Comparison of ENCODE assay signal across 7 cellular contexts in genomic region chr6:4647414-4648365, GRCh38.
DNase-seq lines count a peak whose midpoint lies in the region; ATAC-seq lines count a peak whose summit lies in the region.

No MANE protein-coding gene starts in this region.

- H3K4me1 Mint-ChIP-seq in activated T-helper 17 cell treated with anti-CD3 and anti-CD28 coated beads, Interleukin-2, amount 50 U/mL, for 72 hours, result no peaks in the 10 kb centered on the region
- H3K4me1 Mint-ChIP-seq in natural killer cell treated with Interleukin-12 subunit alpha and Interleukin-12 subunit beta and Interleukin-15 and Interleukin-18, amount 100 ng/mL, for 72 hours (ENCODE audit: low read depth in 2 of 2), result peaks cover 8 to 10% of the 10 kb centered on the region in 2 donors

- peaks cover 31% of the 10 kb centered on the region for H3K27me3 Mint-ChIP-seq in activated T-helper 17 cell treated with anti-CD3 and anti-CD28 coated beads, Interleukin-2, amount 50 U/mL, for 72 hours
- H3K27me3 Mint-ChIP-seq in natural killer cell treated with Interleukin-12 subunit alpha and Interleukin-12 subunit beta and Interleukin-15 and Interleukin-18, amount 100 ng/mL, for 72 hours, result peaks cover 15 to 19% of the 10 kb centered on the region in 2 donors

- DNase-seq in GM04503 (ENCODE audit: low read depth) (peak; percentile 32), NCI-H2107 (lab: John Stamatoyannopoulos, UW) (peak; percentile 20), foreskin melanocyte (peak; percentile 79), ureter (ENCODE audit: low spot score) (peak; percentile 79), AML-193 (lab: John Stamatoyannopoulos, UW) (no peak)
- DNase-seq in natural killer cell treated with Interleukin-12 subunit alpha and Interleukin-12 subunit beta and Interleukin-15 and Interleukin-18, amount 100 ng/mL, for 72 hours (ENCODE audit: low spot score), result no peak

- peak overlapping the region; percentile 63 for H3K4me3 Mint-ChIP-seq in activated T-helper 17 cell treated with anti-CD3 and anti-CD28 coated beads, Interleukin-2, amount 50 U/mL, for 72 hours
- H3K4me3 Mint-ChIP-seq in natural killer cell treated with Interleukin-12 subunit alpha and Interleukin-12 subunit beta and Interleukin-15 and Interleukin-18, amount 100 ng/mL, for 72 hours, result peak overlapping the region; percentile 74

- no peak overlapping the region for H3K27ac Mint-ChIP-seq in activated T-helper 17 cell treated with anti-CD3 and anti-CD28 coated beads, Interleukin-2, amount 50 U/mL, for 72 hours
- H3K27ac Mint-ChIP-seq in natural killer cell treated with Interleukin-12 subunit alpha and Interleukin-12 subunit beta and Interleukin-15 and Interleukin-18, amount 100 ng/mL, for 72 hours, result peak overlapping the region in 1 of 2 donors; percentile 89

- peak; percentile 23 for ATAC-seq in activated T-helper 17 cell treated with anti-CD3 and anti-CD28 coated beads, Interleukin-2, amount 50 U/mL, for 72 hours (replicated peaks)
- ATAC-seq in natural killer cell treated with Interleukin-12 subunit alpha and Interleukin-12 subunit beta and Interleukin-15 and Interleukin-18, amount 100 ng/mL, for 72 hours, result peak; percentile 67 to 77

- no peaks in the 10 kb centered on the region for H3K9me3 Mint-ChIP-seq in activated T-helper 17 cell treated with anti-CD3 and anti-CD28 coated beads, Interleukin-2, amount 50 U/mL, for 72 hours
- H3K9me3 Mint-ChIP-seq in natural killer cell treated with Interleukin-12 subunit alpha and Interleukin-12 subunit beta and Interleukin-15 and Interleukin-18, amount 100 ng/mL, for 72 hours, result no peaks in the 10 kb centered on the region

- no peaks in the 10 kb centered on the region for H3K36me3 Mint-ChIP-seq in activated T-helper 17 cell treated with anti-CD3 and anti-CD28 coated beads, Interleukin-2, amount 50 U/mL, for 72 hours (ENCODE audit: low read depth)
- H3K36me3 Mint-ChIP-seq in natural killer cell treated with Interleukin-12 subunit alpha and Interleukin-12 subunit beta and Interleukin-15 and Interleukin-18, amount 100 ng/mL, for 72 hours, result no peaks in the 10 kb centered on the region

Comparison
In these comparisons a context has a peak if more than half of its experiments do, and no peak if none do; other contexts are left out.
1. DNase-seq: peak in GM04503 (single experiment), NCI-H2107 (single experiment), foreskin melanocyte (single experiment) and ureter (single experiment); none in natural killer cell treated with Interleukin-12 subunit alpha and Interleukin-12 subunit beta and Interleukin-15 and Interleukin-18, amount 100 ng/mL, for 72 hours (single experiment) and AML-193 (0 of 2).